Comparison of ENCODE assay signal across 27 cellular contexts in genomic region chrX:69154051-69154450, GRCh38.
"Had no signal": no experiment of that assay in that cellular context is flagged by ENCODE, and none has a peak within 500 bp of the region (broad histone marks: within the 10 kb centered on the region; RNA-seq: fewer than 3 reads in every experiment).

No MANE protein-coding gene starts in this region.

- H3K4me1 ChIP-seq: adrenal gland, ascending aorta, breast epithelium, left lung, upper lobe of left lung had no signal

- H3K27me3 ChIP-seq: ascending aorta, foreskin keratinocyte, hepatocyte, ovary, right atrium auricular region, upper lobe of left lung had no signal

- FAIRE-seq: TTC549 had no signal

- H3K27ac ChIP-seq: adrenal gland, ascending aorta, breast epithelium, foreskin keratinocyte, hepatocyte, left lung, ovary, psoas muscle, right atrium auricular region, thoracic aorta, upper lobe of left lung had no signal

- DNase-seq: activated CD8-positive, alpha-beta memory T cell treated with anti-CD3 and anti-CD28 coated beads, Interleukin-2, amount 50 U/mL, for 48 hours; activated naive CD4-positive, alpha-beta T cell; activated T-cell treated with anti-CD3 and anti-CD28 coated beads, Interleukin-2, amount 50 U/mL, for 4 hours; effector CD4-positive, alpha-beta T cell; immature natural killer cell; kidney glomerular epithelial cell; left lung; naive thymus-derived CD8-positive, alpha-beta T cell; psoas muscle; stimulated activated CD4-positive, alpha-beta T cell treated with anti-CD3 and anti-CD28 coated beads, Interleukin-4, amount 100 ng/mL, for 24 hours; stimulated activated naive CD4-positive, alpha-beta T cell treated with Interleukin-2 at 50 U/mL for 16 hours; T-helper 1 cell; upper lobe of left lung had no signal

- H3K36me3 ChIP-seq: adrenal gland, ascending aorta, breast epithelium, left lung, ovary, right atrium auricular region, spleen, thoracic aorta, upper lobe of left lung had no signal

- H3K36me3 Mint-ChIP-seq: activated naive CD8-positive, alpha-beta T cell; immature natural killer cell; mesothelial cell of epicardium; naive thymus-derived CD8-positive, alpha-beta T cell had no signal

- H3K27me3 Mint-ChIP-seq: activated naive CD8-positive, alpha-beta T cell had no signal

- H3K27ac Mint-ChIP-seq: activated naive CD8-positive, alpha-beta T cell; activated T-helper 2 cell treated with anti-CD3 and anti-CD28 coated beads, Interferon-gamma antibody, Interleukin-2, Interleukin-4, amounts not matched to agents 10 μg/mL and 5 μg/mL and 100 μg/mL, durations not matched to agents 14 hours and 24 hours and 36 hours; immature natural killer cell; naive thymus-derived CD8-positive, alpha-beta T cell had no signal

- ATAC-seq: activated T-cell treated with anti-CD3 and anti-CD28 coated beads, Interleukin-2, amount 50 U/mL, for 4 hours; naive thymus-derived CD8-positive, alpha-beta T cell had no signal

- H3K4me3 Mint-ChIP-seq: activated naive CD8-positive, alpha-beta T cell; activated T-cell treated with anti-CD3 and anti-CD28 coated beads, Interleukin-2, amount 50 U/mL, for 4 hours; immature natural killer cell; mesothelial cell of epicardium; naive thymus-derived CD8-positive, alpha-beta T cell had no signal

- H2AFZ ChIP-seq: hepatocyte had no signal

- H3K79me2 ChIP-seq: hepatocyte had no signal

- H3K4me3 ChIP-seq: adrenal gland, ascending aorta, breast epithelium, hepatocyte, left lung, lung, ovary, psoas muscle, right atrium auricular region, spleen, thoracic aorta, upper lobe of left lung had no signal

- H3K9me3 ChIP-seq: adrenal gland, ascending aorta, breast epithelium, left lung, ovary, psoas muscle, right atrium auricular region, spleen, thoracic aorta, upper lobe of left lung had no signal

- H3K9me3 Mint-ChIP-seq: activated T-cell treated with anti-CD3 and anti-CD28 coated beads, Interleukin-2, amount 50 U/mL, for 4 hours; activated T-helper 2 cell treated with anti-CD3 and anti-CD28 coated beads, Interferon-gamma antibody, Interleukin-2, Interleukin-4, amounts not matched to agents 10 μg/mL and 5 μg/mL and 100 μg/mL, durations not matched to agents 14 hours and 24 hours and 36 hours; immature natural killer cell had no signal

- H3K4me1 Mint-ChIP-seq: immature natural killer cell had no signal

- H3K4me2 ChIP-seq: hepatocyte had no signal
